In the genomic region with DNA sequence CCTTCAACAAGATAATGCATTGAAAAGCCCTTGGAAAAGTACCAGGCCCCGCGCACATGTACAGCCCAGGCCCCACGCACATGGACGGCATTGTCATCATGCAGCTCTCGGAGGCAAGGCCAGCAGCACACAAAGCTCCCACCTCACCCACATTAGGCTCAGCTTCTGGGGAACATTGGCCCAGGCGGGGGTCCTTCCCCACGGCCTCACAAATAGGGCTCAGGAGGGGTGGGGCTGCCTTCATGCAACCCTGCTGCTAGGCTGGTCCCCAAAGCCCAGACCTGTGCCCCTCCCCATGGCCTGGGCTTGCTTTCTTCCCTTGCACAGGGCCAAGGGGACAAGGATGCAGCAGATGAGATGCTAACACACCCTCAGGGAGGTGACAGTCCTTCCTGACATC, we compare ENCODE assay signal across 18 cellular contexts. TPM values are rescaled to one million over a fixed set of nuclear protein-coding genes. Genes with fewer than 3 reads are reported as not detected.
A peak's percentile ranks its signal among the peaks of the same experiment; 100 is the strongest.
DNase-seq lines count a peak whose midpoint lies in the region; ATAC-seq and TF ChIP-seq lines count a peak whose summit lies in the region.
"Had no signal": no experiment of that assay in that cellular context is flagged by ENCODE, and none has a peak within 500 bp of the region (broad histone marks: within the 10 kb centered on the region; RNA-seq: fewer than 3 reads in every experiment).

No MANE protein-coding gene starts in this region.

- H3K36me3 ChIP-seq in H7 (replicated peaks; ENCODE audit: control insufficient read depth, insufficient read depth, low read length): no peaks in the 10 kb centered on the region; the same call in 1 of the 2 replicates
- H3K36me3 ChIP-seq in psoas muscle (ENCODE audit: insufficient read depth in 1 of 2, low read depth in 1 of 2): peaks cover 0 to 19% of the 10 kb centered on the region in 2 donors
- H3K36me3 ChIP-seq: pancreas had no signal

- no peak overlapping the region for H3K27ac Mint-ChIP-seq in T-helper 2 cell treated with Interferon-gamma antibody and Interleukin-4, amounts not matched to agents 5 μg/mL and 100 μg/mL, for 36 hours
- no peak overlapping the region for H3K27ac Mint-ChIP-seq in activated naive CD8-positive, alpha-beta T cell treated with anti-CD3 and anti-CD28 coated beads, Interleukin-2, amount 50 U/mL, for 24 hours
- H3K27ac Mint-ChIP-seq: activated naive CD4-positive, alpha-beta T cell treated with anti-CD3 and anti-CD28 coated beads, Interleukin-2, amount 50 U/mL, for 24 hours; CD8-positive, alpha-beta T cell; endodermal cell; stimulated activated naive CD8-positive, alpha-beta T cell treated with anti-CD3 and anti-CD28 coated beads, Interleukin-15, Interleukin-2, amounts not matched to agents 100 ng/mL and 50 ng/mL, for 24 hours had no signal

- peaks cover 21% of the 10 kb centered on the region for H3K27me3 Mint-ChIP-seq in T-helper 2 cell treated with Interferon-gamma antibody and Interleukin-4, amounts not matched to agents 5 μg/mL and 100 μg/mL, for 36 hours (ENCODE audit: low read depth)
- H3K27me3 Mint-ChIP-seq in activated naive CD8-positive, alpha-beta T cell treated with anti-CD3 and anti-CD28 coated beads, Interleukin-2, amount 50 U/mL, for 24 hours: peaks cover 25% of the 10 kb centered on the region

- no peak overlapping the region for H3K4me3 Mint-ChIP-seq in T-helper 2 cell treated with Interferon-gamma antibody and Interleukin-4, amounts not matched to agents 5 μg/mL and 100 μg/mL, for 36 hours
- H3K4me3 Mint-ChIP-seq in activated naive CD8-positive, alpha-beta T cell treated with anti-CD3 and anti-CD28 coated beads, Interleukin-2, amount 50 U/mL, for 24 hours: no peak overlapping the region
- H3K4me3 Mint-ChIP-seq: activated naive CD4-positive, alpha-beta T cell treated with anti-CD3 and anti-CD28 coated beads, Interleukin-2, amount 50 U/mL, for 24 hours; CD8-positive, alpha-beta T cell; endodermal cell; stimulated activated naive CD8-positive, alpha-beta T cell treated with anti-CD3 and anti-CD28 coated beads, Interleukin-15, Interleukin-2, amounts not matched to agents 100 ng/mL and 50 ng/mL, for 24 hours had no signal

- H3K4me3 ChIP-seq in H7 (ENCODE audit: insufficient read depth, low read depth, low read length) (no peak overlapping the region), psoas muscle (no peak overlapping the region)
- H3K4me3 ChIP-seq: pancreas had no signal

- TF ChIP-seq CTCF in psoas muscle (IDR thresholded peaks at IDR 0.05): no peak

- WGBS in psoas muscle, 3 donors: 56 to 68% (median 61%) methylated on average over 7 of the region's 7 CpGs

- peak; percentile 7 for DNase-seq in activated CD4-positive, CD25-positive, alpha-beta regulatory T cell treated with anti-CD3 and anti-CD28 coated beads, Interleukin-2, amount 50 U/mL, for 72 hours
- DNase-seq in H7 (peak; percentile 34), head of caudate nucleus (peak in 23 of 42 donors; percentile 9 to 47 (median 25)), psoas muscle (peak; percentile 5 to 20), HUDEP-2 (lab: John Stamatoyannopoulos, UW; ENCODE audit: unreplicated experiment in 76 of 76) (no peak)
- no peak for DNase-seq in T-helper 2 cell treated with Interferon-gamma antibody and Interleukin-4, amounts not matched to agents 5 μg/mL and 100 μg/mL, for 36 hours (ENCODE audit: low spot score)
- no peak for DNase-seq in activated naive CD8-positive, alpha-beta T cell treated with anti-CD3 and anti-CD28 coated beads, Interleukin-2, amount 50 U/mL, for 24 hours
- DNase-seq: endodermal cell; HCEC 1CT; NK-92 treated with Interleukin-12 subunit alpha and Interleukin-12 subunit beta, amount 100 ng/mL, for 24 hours; stimulated activated CD4-positive, alpha-beta T cell treated with anti-CD3 and anti-CD28 coated beads, Interleukin-12 subunit alpha, Interleukin-12 subunit beta, amount 100 ng/mL, for 4 hours; T-helper 9 cell had no signal

- intact Hi-C loops in head of caudate nucleus (cut with DNase I) (no loop called here), psoas muscle (cut with DNase I) (no loop called here)

- H3K27ac ChIP-seq in psoas muscle: no peak overlapping the region
- H3K27ac ChIP-seq: 22Rv1, pancreas had no signal

- H3K36me3 Mint-ChIP-seq in T-helper 2 cell treated with Interferon-gamma antibody and Interleukin-4, amounts not matched to agents 5 μg/mL and 100 μg/mL, for 36 hours (ENCODE audit: low read depth): no peaks in the 10 kb centered on the region
- H3K36me3 Mint-ChIP-seq in activated naive CD8-positive, alpha-beta T cell treated with anti-CD3 and anti-CD28 coated beads, Interleukin-2, amount 50 U/mL, for 24 hours (ENCODE audit: low read depth): no peaks in the 10 kb centered on the region
- H3K36me3 Mint-ChIP-seq: CD8-positive, alpha-beta T cell had no signal

- H3K4me1 ChIP-seq in psoas muscle: no peaks in the 10 kb centered on the region
- H3K4me1 ChIP-seq: pancreas had no signal

- H3K9me3 ChIP-seq in psoas muscle: no peaks in the 10 kb centered on the region
- H3K9me3 ChIP-seq: pancreas had no signal

- no peak for ATAC-seq in activated CD4-positive, CD25-positive, alpha-beta regulatory T cell treated with anti-CD3 and anti-CD28 coated beads, Interleukin-2, amount 50 U/mL, for 24 hours
- no peak for ATAC-seq in psoas muscle
- ATAC-seq in activated naive CD8-positive, alpha-beta T cell treated with anti-CD3 and anti-CD28 coated beads, Interleukin-2, amount 50 U/mL, for 24 hours: no peak
- ATAC-seq: CD8-positive, alpha-beta T cell; pancreas had no signal

- H3K4me1 Mint-ChIP-seq in T-helper 2 cell treated with Interferon-gamma antibody and Interleukin-4, amounts not matched to agents 5 μg/mL and 100 μg/mL, for 36 hours (ENCODE audit: low read depth): no peaks in the 10 kb centered on the region
- no peaks in the 10 kb centered on the region for H3K4me1 Mint-ChIP-seq in activated naive CD8-positive, alpha-beta T cell treated with anti-CD3 and anti-CD28 coated beads, Interleukin-2, amount 50 U/mL, for 24 hours
- H3K4me1 Mint-ChIP-seq: activated naive CD4-positive, alpha-beta T cell treated with anti-CD3 and anti-CD28 coated beads, Interleukin-2, amount 50 U/mL, for 24 hours; endodermal cell had no signal

- H3K9me3 Mint-ChIP-seq in T-helper 2 cell treated with Interferon-gamma antibody and Interleukin-4, amounts not matched to agents 5 μg/mL and 100 μg/mL, for 36 hours: no peaks in the 10 kb centered on the region
- no peaks in the 10 kb centered on the region for H3K9me3 Mint-ChIP-seq in activated naive CD8-positive, alpha-beta T cell treated with anti-CD3 and anti-CD28 coated beads, Interleukin-2, amount 50 U/mL, for 24 hours
- H3K9me3 Mint-ChIP-seq: CD8-positive, alpha-beta T cell; stimulated activated naive CD8-positive, alpha-beta T cell treated with anti-CD3 and anti-CD28 coated beads, Interleukin-15, Interleukin-2, amounts not matched to agents 100 ng/mL and 50 ng/mL, for 24 hours had no signal

- H3K27me3 ChIP-seq in H7 (ENCODE audit: control insufficient read depth, insufficient read depth, low read length) (no peaks in the 10 kb centered on the region), psoas muscle (ENCODE audit: insufficient read depth in 3 of 3, low read length in 2 of 3) (peaks cover 0 to 27% (median 0%) of the 10 kb centered on the region in 3 donors)
- H3K27me3 ChIP-seq: pancreas had no signal

RNA-seq across cellular contexts. Expression of a gene that starts 26.7 kb away (rescaled TPM):
- 30.9 and 33.8 TPM in 2 replicates for total RNA-seq in H7 (2014; rRNA removed; shearing (Covaris generic))
- 10 to 100 TPM; 29.1 to 52.3 (median 36.4) TPM for total RNA-seq in psoas muscle
- 10 to 100 TPM; 18.4 to 41.9 (median 29.1) TPM for polyA plus RNA-seq in psoas muscle

Comparison
In these comparisons a context has a peak if more than half of its experiments do, and no peak if none do; other contexts are left out.
1. DNase-seq: peak in activated CD4-positive, CD25-positive, alpha-beta regulatory T cell treated with anti-CD3 and anti-CD28 coated beads, Interleukin-2, amount 50 U/mL, for 72 hours (single experiment), H7 (single experiment), head of caudate nucleus (23 of 42) and psoas muscle (2 of 2); none in T-helper 2 cell treated with Interferon-gamma antibody and Interleukin-4, amounts not matched to agents 5 μg/mL and 100 μg/mL, for 36 hours (single experiment), activated naive CD8-positive, alpha-beta T cell treated with anti-CD3 and anti-CD28 coated beads, Interleukin-2, amount 50 U/mL, for 24 hours (single experiment) and HUDEP-2 (0 of 76).